ENCODE assay signal across 10 cellular contexts in genomic region chr7:76352193-76352592, GRCh38. TPM values are rescaled to one million over a fixed set of nuclear protein-coding genes. Genes with fewer than 3 reads are reported as not detected.
DNase-seq lines count a peak whose midpoint lies in the region; ATAC-seq, FAIRE-seq and TF ChIP-seq lines count a peak whose summit lies in the region.
"Had no signal": no experiment of that assay in that cellular context is flagged by ENCODE, and none has a peak within 500 bp of the region (broad histone marks: within the 10 kb centered on the region; RNA-seq: fewer than 3 reads in every experiment).

No MANE protein-coding gene starts in this region.

- H3K14ac ChIP-seq in H1 (ENCODE audit: insufficient read length): no peak overlapping the region

- no peak for FAIRE-seq in H1 (lab: Jason Lieb, UNC)

- no peak overlapping the region for H2BK15ac ChIP-seq in H1 (ENCODE audit: low read length)

- no peak overlapping the region for H4K8ac ChIP-seq in H1 (ENCODE audit: extremely low read depth, insufficient read depth, low read length)

- no peak overlapping the region for H2AK5ac ChIP-seq in H1 (ENCODE audit: low read depth, low read length)

- TF ChIP-seq POLR2A in H1 (IDR thresholded peaks at IDR 0.05; ENCODE audit: control extremely low read depth in 1 of 2, low read depth in 2 of 2, low read length in 2 of 2): no peak

- no peak overlapping the region for H3K4me3 ChIP-seq in H1 (ENCODE audit: extremely low read depth in 1 of 4, insufficient read depth in 2 of 4, low read depth in 3 of 4, low read length in 4 of 4)
- H3K4me3 ChIP-seq in CD8-positive, alpha-beta T cell (ENCODE audit: low read depth, low read length): no peak overlapping the region

- H3K9ac ChIP-seq in H1 (replicated peaks in 1 of 4; ENCODE audit: extremely low read depth in 1 of 4, low read depth in 3 of 4, low read length in 3 of 4): no peak overlapping the region

- H3K27ac ChIP-seq in H1 (ENCODE audit: low read depth, low read length): no peak overlapping the region
- H3K27ac ChIP-seq in CD8-positive, alpha-beta T cell (ENCODE audit: low read depth, low read length): no peak overlapping the region

- peak; percentile 32 for DNase-seq in activated CD4-positive, alpha-beta T cell treated with anti-CD3 and anti-CD28 coated beads for 36 hours
- no peak for DNase-seq in activated CD4-positive, alpha-beta T cell treated with anti-CD3 and anti-CD28 coated beads, Interleukin-2, amount 50 U/mL, for 4 hours
- DNase-seq in H1 (ENCODE audit: low read depth in 1 of 2, low spot score in 2 of 2) (no peak), posterior cingulate gyrus (peak in 6 of 10 donors; percentile 23 to 91 (median 64)), C1 segment of cervical spinal cord (lab: John Stamatoyannopoulos, UW) (no peak)
- DNase-seq in CD8-positive, alpha-beta T cell: no peak
- DNase-seq: amniotic stem cell, NCI-H1694 had no signal

- peak overlapping the region; percentile 55 for H3K27ac Mint-ChIP-seq in activated CD4-positive, alpha-beta T cell treated with anti-CD3 and anti-CD28 coated beads for 36 hours
- no peak overlapping the region for H3K27ac Mint-ChIP-seq in CD8-positive, alpha-beta T cell

- no peak overlapping the region for H3K18ac ChIP-seq in H1 (ENCODE audit: extremely low read depth, low read length)

- no peak overlapping the region for H2BK12ac ChIP-seq in H1 (ENCODE audit: low read depth, low read length)

- H4K5ac ChIP-seq in H1 (ENCODE audit: insufficient read length, low read depth, low read length): no peak overlapping the region

- no peaks in the 10 kb centered on the region for H3K9me3 ChIP-seq in H1 (ENCODE audit: insufficient read depth in 2 of 2, low read depth in 1 of 2, low read length in 1 of 2)
- H3K9me3 ChIP-seq in CD8-positive, alpha-beta T cell (ENCODE audit: low read length): no peaks in the 10 kb centered on the region

- H2BK120ac ChIP-seq in H1 (replicated peaks; ENCODE audit: low read depth, low read length): no peak overlapping the region

- H3K27me3 Mint-ChIP-seq in activated CD4-positive, alpha-beta T cell treated with anti-CD3 and anti-CD28 coated beads for 36 hours: no peaks in the 10 kb centered on the region
- no peaks in the 10 kb centered on the region for H3K27me3 Mint-ChIP-seq in CD8-positive, alpha-beta T cell (ENCODE audit: low read depth)

- CTCF ChIA-PET in activated CD4-positive, alpha-beta T cell treated with anti-CD3 and anti-CD28 coated beads for 36 hours (lab: Charles Lee): interaction anchor here (0.7 to 2.1 kb wide), 7 partner anchors 8 to 173 kb away, joined by 3 to 6 read pairs (median 4); no protein-coding TSS in a partner anchor
- CTCF ChIA-PET in H1 (lab: Charles Lee; ENCODE audit: partially characterized antibody): interaction anchor here (1.2 to 1.4 kb wide), 2 partner anchors 19 to 22 kb away, joined by 4 read pairs; no protein-coding TSS in a partner anchor
- CTCF ChIA-PET in CD8-positive, alpha-beta T cell (lab: Charles Lee): interaction anchor here (1.2 to 1.9 kb wide), 3 partner anchors 15 to 34 kb away, joined by 3 to 5 read pairs (median 4); no protein-coding TSS in a partner anchor

- H3K4me2 ChIP-seq in H1 (ENCODE audit: insufficient read depth in 1 of 2, low read depth in 2 of 2, low read length in 2 of 2): no peak overlapping the region

- peaks cover 8 to 52% (median 28%) of the 10 kb centered on the region in 4 experiments; a peak in 7 of 8 replicates for H3K36me3 ChIP-seq in H1 (ENCODE audit: control insufficient read depth in 2 of 4, insufficient read depth in 4 of 4, low read length in 3 of 4)
- peaks cover 9% of the 10 kb centered on the region for H3K36me3 ChIP-seq in CD8-positive, alpha-beta T cell (ENCODE audit: insufficient read depth, low read length)

- no peaks in the 10 kb centered on the region for H3K9me3 Mint-ChIP-seq in activated CD4-positive, alpha-beta T cell treated with anti-CD3 and anti-CD28 coated beads for 36 hours (ENCODE audit: low read depth)
- H3K9me3 Mint-ChIP-seq in CD8-positive, alpha-beta T cell: no peaks in the 10 kb centered on the region

- no peak for TF ChIP-seq CTCF in H1 (IDR thresholded peaks at IDR 0.05; ENCODE audit: control extremely low read depth in 1 of 3, insufficient read depth in 1 of 3, low read depth in 1 of 3, low read length in 3 of 3)
- TF ChIP-seq CTCF in CD8-positive, alpha-beta T cell (IDR thresholded peaks at IDR 0.05): no peak

- H3K4me3 Mint-ChIP-seq in activated CD4-positive, alpha-beta T cell treated with anti-CD3 and anti-CD28 coated beads for 36 hours: no peak overlapping the region
- no peak overlapping the region for H3K4me3 Mint-ChIP-seq in CD8-positive, alpha-beta T cell

- H3K23me2 ChIP-seq in H1 (ENCODE audit: low read depth, low read length): no peaks in the 10 kb centered on the region

- POLR2A ChIA-PET in activated CD4-positive, alpha-beta T cell treated with anti-CD3 and anti-CD28 coated beads for 36 hours (lab: Charles Lee): interaction anchor here (1.0 kb wide), 1 partner anchor 25 kb away, joined by 3 read pairs; no protein-coding TSS in a partner anchor
- POLR2A ChIA-PET in H1 (lab: Charles Lee; ENCODE audit: partially characterized antibody): interaction anchor here (0.6 to 14.3 kb wide), 11 partner anchors 8 to 320 kb away, joined by 3 to 249 read pairs (median 4); partner anchors contain the start of gene HSPB1
- POLR2A ChIA-PET in CD8-positive, alpha-beta T cell (lab: Charles Lee): interaction anchor here (1.5 kb wide), 1 partner anchor 21 kb away, joined by 3 read pairs; no protein-coding TSS in a partner anchor

- intact Hi-C loops in activated CD4-positive, alpha-beta T cell treated with anti-CD3 and anti-CD28 coated beads for 36 hours (cut with DNase I, micrococcal nuclease): no loop called here
- intact Hi-C loops in posterior cingulate gyrus (cut with DNase I): no loop called here
- intact Hi-C loops in CD8-positive, alpha-beta T cell (cut with DNase I, micrococcal nuclease): no loop called here

- no peak overlapping the region for H3K56ac ChIP-seq in H1 (replicated peaks; ENCODE audit: insufficient read length, low read depth, low read length)

- H3K79me2 ChIP-seq in H1 (ENCODE audit: control insufficient read depth in 1 of 2, insufficient read depth in 2 of 2, low read length in 2 of 2): peaks cover 73 to 100% of the 10 kb centered on the region in 2 experiments

- no peak overlapping the region for H2AFZ ChIP-seq in H1 (ENCODE audit: low read length)

- peaks cover 43 to 50% of the 10 kb centered on the region in 2 experiments for H4K20me1 ChIP-seq in H1 (replicated peaks in 1 of 2; ENCODE audit: control insufficient read depth in 1 of 2, insufficient read depth in 2 of 2, low read length in 2 of 2)

- H3K79me1 ChIP-seq in H1 (ENCODE audit: low read depth, low read length): no peaks in the 10 kb centered on the region

- no peak overlapping the region for H4K91ac ChIP-seq in H1 (replicated peaks; ENCODE audit: insufficient read length, low read length)

- TF ChIP-seq EP300 in H1 (IDR thresholded peaks at IDR 0.05; ENCODE audit: borderline replicate concordance in 1 of 2, low read depth in 2 of 2, low read length in 2 of 2): no peak

- H2BK5ac ChIP-seq in H1 (ENCODE audit: low read depth, low read length): no peak overlapping the region

- H3K27me3 ChIP-seq in H1 (replicated peaks in 1 of 4; ENCODE audit: control insufficient read depth in 3 of 4, extremely low read depth in 1 of 4, insufficient read depth in 3 of 4, low read length in 3 of 4): no peaks in the 10 kb centered on the region
- no peaks in the 10 kb centered on the region for H3K27me3 ChIP-seq in CD8-positive, alpha-beta T cell (ENCODE audit: insufficient read depth, low read length)

- 93% methylated on average over 6 of the region's 6 CpGs; no CpG with 5 or more reads in 1 of the 2 experiments for WGBS in H1 (ENCODE audit: extremely low coverage in 1 of 2, insufficient coverage in 1 of 2, insufficient read length in 1 of 2, insufficient replicate concordance in 2 of 2, low coverage in 1 of 2, low lambda C conversion rate in 2 of 2, missing lambda C conversion rate in 1 of 2), 2 experiments

- TF ChIP-seq RAD21 in H1 (IDR thresholded peaks at IDR 0.05 in 1 of 2, conservative IDR thresholded peaks at IDR 0.05 in 1 of 2; ENCODE audit: low read depth in 2 of 2, low read length in 2 of 2): no peak

- no peak overlapping the region for H2BK20ac ChIP-seq in H1 (ENCODE audit: low read length)

- peaks cover 0 to 3% (median 1%) of the 10 kb centered on the region in 4 experiments; a peak in 3 of 7 replicates for H3K4me1 ChIP-seq in H1 (replicated peaks in 1 of 4; ENCODE audit: control insufficient read depth in 3 of 4, insufficient read depth in 4 of 4, low read length in 3 of 4)
- peaks cover 21% of the 10 kb centered on the region for H3K4me1 ChIP-seq in CD8-positive, alpha-beta T cell (ENCODE audit: insufficient read depth, low read length)

- no peak overlapping the region for H3K4ac ChIP-seq in H1 (replicated peaks; ENCODE audit: insufficient read length, low read depth, low read length)

- ATAC-seq in activated CD4-positive, alpha-beta T cell treated with anti-CD3 and anti-CD28 coated beads for 36 hours: peak; percentile 44
- ATAC-seq in HG02571 (IDR thresholded peaks at IDR 0.05; ENCODE audit: unreplicated experiment) (peak; percentile 54), HG02588 (IDR thresholded peaks at IDR 0.05; ENCODE audit: unreplicated experiment) (no peak)
- ATAC-seq in CD8-positive, alpha-beta T cell: no peak

- H3K4me1 Mint-ChIP-seq in activated CD4-positive, alpha-beta T cell treated with anti-CD3 and anti-CD28 coated beads for 36 hours: peaks cover 81% of the 10 kb centered on the region
- peaks cover 66% of the 10 kb centered on the region for H3K4me1 Mint-ChIP-seq in CD8-positive, alpha-beta T cell (ENCODE audit: low read depth)

- peaks cover 75% of the 10 kb centered on the region for H3K36me3 Mint-ChIP-seq in activated CD4-positive, alpha-beta T cell treated with anti-CD3 and anti-CD28 coated beads for 36 hours (ENCODE audit: low read depth)
- H3K36me3 Mint-ChIP-seq in CD8-positive, alpha-beta T cell: peaks cover 52% of the 10 kb centered on the region

- H3K23ac ChIP-seq in H1 (ENCODE audit: insufficient read length): no peak overlapping the region

RNA-seq across cellular contexts. Expression of gene YWHAG, which starts 6.6 kb away (rescaled TPM):
- total RNA-seq in activated CD4-positive, alpha-beta T cell treated with anti-CD3 and anti-CD28 coated beads for 36 hours: 100 to 1,000 TPM; 140 to 144 TPM
- total RNA-seq in H1 (2021; fragmentation: NEBNext Ultra II Directional; extraction: Animal tissue kit (Norgen Biotek cat#: 25700)): 241 and 244 TPM in 2 replicates
- 57.2 and 62.9 TPM in 2 replicates for polyA plus RNA-seq in H1 (2011; rRNA removed)
- 78.4 TPM for polyA plus RNA-seq in H1 (2011; cell fraction: cytosol; rRNA removed)
- 44.9 TPM for polyA plus RNA-seq in H1 (2011; cell fraction: nucleus; rRNA removed)
- polyA plus RNA-seq in H1 (2012, experiment 1 of 2): 133 to 194 TPM (median 144 TPM) in 4 replicates
- polyA plus RNA-seq in H1 (2012, experiment 2 of 2): 49.5 TPM
- 120 TPM for polyA plus RNA-seq in H1 (2013, experiment 1 of 2)
- 119 TPM for polyA plus RNA-seq in H1 (2013, experiment 2 of 2)
- polyA minus RNA-seq in H1 (2011; rRNA and poly(A)+ RNA removed): 96.5 and 98.8 TPM in 2 replicates
- 105 TPM for polyA minus RNA-seq in H1 (2011; cell fraction: cytosol; rRNA and poly(A)+ RNA removed)
- 54.5 TPM for polyA minus RNA-seq in H1 (2011; cell fraction: nucleus; rRNA and poly(A)+ RNA removed)
- 10 to 100 TPM; 17.7 to 19.3 TPM for total RNA-seq in CD8-positive, alpha-beta T cell

RNA-seq across cellular contexts. Expression of gene HSPB1, which starts 49.7 kb away (rescaled TPM):
- 100 to 1,000 TPM in 1 of 2 experiments, 10 to 100 TPM in 1; 71.1 to 127 TPM for total RNA-seq in activated CD4-positive, alpha-beta T cell treated with anti-CD3 and anti-CD28 coated beads for 36 hours
- total RNA-seq in H1 (2021; fragmentation: NEBNext Ultra II Directional; extraction: Animal tissue kit (Norgen Biotek cat#: 25700)): 165 and 194 TPM in 2 replicates
- polyA plus RNA-seq in H1 (2011; rRNA removed): 254 and 440 TPM in 2 replicates
- polyA plus RNA-seq in H1 (2011; cell fraction: cytosol; rRNA removed): 140 TPM
- 158 TPM for polyA plus RNA-seq in H1 (2011; cell fraction: nucleus; rRNA removed)
- polyA plus RNA-seq in H1 (2012, experiment 1 of 2): 103 to 239 TPM (median 205 TPM) in 4 replicates
- polyA plus RNA-seq in H1 (2012, experiment 2 of 2): 130 TPM
- 200 TPM for polyA plus RNA-seq in H1 (2013, experiment 1 of 2)
- polyA plus RNA-seq in H1 (2013, experiment 2 of 2): 202 TPM
- polyA minus RNA-seq in H1 (2011; rRNA and poly(A)+ RNA removed): 12.2 and 16.7 TPM in 2 replicates
- 52.6 TPM for polyA minus RNA-seq in H1 (2011; cell fraction: cytosol; rRNA and poly(A)+ RNA removed)
- 46.7 TPM for polyA minus RNA-seq in H1 (2011; cell fraction: nucleus; rRNA and poly(A)+ RNA removed)
- 10 to 100 TPM; 26.1 to 33.2 TPM for total RNA-seq in CD8-positive, alpha-beta T cell

RNA-seq across cellular contexts. Expression of gene SSC4D, which starts 57.3 kb away (rescaled TPM):
- under 1 TPM; 0.79 to 0.91 TPM for total RNA-seq in activated CD4-positive, alpha-beta T cell treated with anti-CD3 and anti-CD28 coated beads for 36 hours
- 10.8 and 11.8 TPM in 2 replicates for total RNA-seq in H1 (2021; fragmentation: NEBNext Ultra II Directional; extraction: Animal tissue kit (Norgen Biotek cat#: 25700))
- 27.5 and 30.8 TPM in 2 replicates for polyA plus RNA-seq in H1 (2011; rRNA removed)
- 22.9 TPM for polyA plus RNA-seq in H1 (2011; cell fraction: cytosol; rRNA removed)
- polyA plus RNA-seq in H1 (2011; cell fraction: nucleus; rRNA removed): 48.5 TPM
- polyA plus RNA-seq in H1 (2012, experiment 1 of 2): 11.6 to 24.9 TPM (median 20.9 TPM) in 4 replicates
- 16.4 TPM for polyA plus RNA-seq in H1 (2012, experiment 2 of 2)
- 14.0 TPM for polyA plus RNA-seq in H1 (2013, experiment 1 of 2)
- polyA plus RNA-seq in H1 (2013, experiment 2 of 2): 14.2 TPM
- polyA minus RNA-seq in H1 (2011; rRNA and poly(A)+ RNA removed): 11.1 and 13.8 TPM in 2 replicates
- polyA minus RNA-seq in H1 (2011; cell fraction: cytosol; rRNA and poly(A)+ RNA removed): 6.3 TPM
- 8.1 TPM for polyA minus RNA-seq in H1 (2011; cell fraction: nucleus; rRNA and poly(A)+ RNA removed)
- total RNA-seq in CD8-positive, alpha-beta T cell: not detected

Comparison
In these comparisons a context has a peak if more than half of its experiments do, and no peak if none do; other contexts are left out.
1. DNase-seq: peak in activated CD4-positive, alpha-beta T cell treated with anti-CD3 and anti-CD28 coated beads for 36 hours (single experiment) and posterior cingulate gyrus (6 of 10); none in activated CD4-positive, alpha-beta T cell treated with anti-CD3 and anti-CD28 coated beads, Interleukin-2, amount 50 U/mL, for 4 hours (0 of 2), H1 (0 of 2), CD8-positive, alpha-beta T cell (0 of 7) and C1 segment of cervical spinal cord (0 of 14).
2. ATAC-seq: peak in activated CD4-positive, alpha-beta T cell treated with anti-CD3 and anti-CD28 coated beads for 36 hours (single experiment) and HG02571 (single experiment); none in HG02588 (single experiment) and CD8-positive, alpha-beta T cell (single experiment).
3. RNA of gene YWHAG, which starts 6.6 kb away (total RNA-seq): 241 to 244 TPM in H1 and 140 to 144 TPM in activated CD4-positive, alpha-beta T cell treated with anti-CD3 and anti-CD28 coated beads for 36 hours; 17.7 to 19.3 TPM in CD8-positive, alpha-beta T cell; every median in the first group is over 4 times any median in the second.